Comparison of ENCODE assay signal across 2 cellular contexts in the genomic region with DNA sequence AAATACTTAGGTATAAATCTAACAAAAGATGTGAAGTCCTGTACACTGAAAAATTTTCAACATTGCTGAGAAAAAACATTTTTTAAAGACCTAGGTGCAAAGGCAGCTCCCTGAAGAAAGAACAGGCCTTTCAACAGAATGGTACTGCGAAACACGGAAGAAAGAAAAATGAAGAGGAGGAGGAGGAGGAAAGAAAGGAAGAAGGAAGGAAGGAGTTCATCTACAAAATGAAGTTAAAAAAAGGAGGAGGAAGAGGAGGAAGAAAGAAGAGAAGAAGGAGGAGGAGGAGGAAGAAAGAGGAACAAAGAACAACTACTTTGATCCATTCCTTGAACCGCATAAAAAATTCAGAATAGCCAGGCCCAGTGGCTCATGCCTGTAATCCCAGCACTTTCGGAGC.
TF ChIP-seq lines count a peak whose summit lies in the region.

No MANE protein-coding gene starts in this region.

TF ChIP-seq in HEK293, 187 proteins besides CTCF, POLR2A, EP300 and RAD21:
- TF ChIP-seq ZNF624 (tag by site-specific recombination; IDR thresholded peaks at IDR 0.05), result no peak
- TF ChIP-seq ZNF366 (tag by site-specific recombination; conservative IDR thresholded peaks at IDR 0.05), result peak; percentile 43; the same call in 1 of the 2 replicates
- TF ChIP-seq, protein P1, sequence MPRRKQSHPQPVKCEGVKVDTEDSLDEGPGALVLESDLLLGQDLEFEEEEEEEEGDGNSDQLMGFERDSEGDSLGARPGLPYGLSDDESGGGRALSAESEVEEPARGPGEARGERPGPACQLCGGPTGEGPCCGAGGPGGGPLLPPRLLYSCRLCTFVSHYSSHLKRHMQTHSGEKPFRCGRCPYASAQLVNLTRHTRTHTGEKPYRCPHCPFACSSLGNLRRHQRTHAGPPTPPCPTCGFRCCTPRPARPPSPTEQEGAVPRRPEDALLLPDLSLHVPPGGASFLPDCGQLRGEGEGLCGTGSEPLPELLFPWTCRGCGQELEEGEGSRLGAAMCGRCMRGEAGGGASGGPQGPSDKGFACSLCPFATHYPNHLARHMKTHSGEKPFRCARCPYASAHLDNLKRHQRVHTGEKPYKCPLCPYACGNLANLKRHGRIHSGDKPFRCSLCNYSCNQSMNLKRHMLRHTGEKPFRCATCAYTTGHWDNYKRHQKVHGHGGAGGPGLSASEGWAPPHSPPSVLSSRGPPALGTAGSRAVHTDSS (tag by site-specific recombination; IDR thresholded peaks at IDR 0.05), result peak; percentile 60; the same call in 1 of the 2 replicates

TF ChIP-seq in K562, 482 proteins besides CTCF, POLR2A, EP300 and RAD21 (continues in another document):
- TF ChIP-seq ARHGAP35 (IDR thresholded peaks at IDR 0.05; ENCODE audit: partially characterized antibody), result peak; percentile 52
- peak; percentile 61; the same call in 1 of the 2 replicates for TF ChIP-seq ELF4 (CRISPR knock-in tag; IDR thresholded peaks at IDR 0.05)
- TF ChIP-seq RB1 (IDR thresholded peaks at IDR 0.05; ENCODE audit: low read depth), result no peak
- TF ChIP-seq, protein P2, sequence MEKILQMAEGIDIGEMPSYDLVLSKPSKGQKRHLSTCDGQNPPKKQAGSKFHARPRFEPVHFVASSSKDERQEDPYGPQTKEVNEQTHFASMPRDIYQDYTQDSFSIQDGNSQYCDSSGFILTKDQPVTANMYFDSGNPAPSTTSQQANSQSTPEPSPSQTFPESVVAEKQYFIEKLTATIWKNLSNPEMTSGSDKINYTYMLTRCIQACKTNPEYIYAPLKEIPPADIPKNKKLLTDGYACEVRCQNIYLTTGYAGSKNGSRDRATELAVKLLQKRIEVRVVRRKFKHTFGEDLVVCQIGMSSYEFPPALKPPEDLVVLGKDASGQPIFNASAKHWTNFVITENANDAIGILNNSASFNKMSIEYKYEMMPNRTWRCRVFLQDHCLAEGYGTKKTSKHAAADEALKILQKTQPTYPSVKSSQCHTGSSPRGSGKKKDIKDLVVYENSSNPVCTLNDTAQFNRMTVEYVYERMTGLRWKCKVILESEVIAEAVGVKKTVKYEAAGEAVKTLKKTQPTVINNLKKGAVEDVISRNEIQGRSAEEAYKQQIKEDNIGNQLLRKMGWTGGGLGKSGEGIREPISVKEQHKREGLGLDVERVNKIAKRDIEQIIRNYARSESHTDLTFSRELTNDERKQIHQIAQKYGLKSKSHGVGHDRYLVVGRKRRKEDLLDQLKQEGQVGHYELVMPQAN (IDR thresholded peaks at IDR 0.05; ENCODE audit: borderline replicate concordance), result 0 out of 2 replicates have a peak, but pooled peaks have one; percentile 33
- no peak for TF ChIP-seq MCM3 (IDR thresholded peaks at IDR 0.05)
- TF ChIP-seq, protein P3, sequence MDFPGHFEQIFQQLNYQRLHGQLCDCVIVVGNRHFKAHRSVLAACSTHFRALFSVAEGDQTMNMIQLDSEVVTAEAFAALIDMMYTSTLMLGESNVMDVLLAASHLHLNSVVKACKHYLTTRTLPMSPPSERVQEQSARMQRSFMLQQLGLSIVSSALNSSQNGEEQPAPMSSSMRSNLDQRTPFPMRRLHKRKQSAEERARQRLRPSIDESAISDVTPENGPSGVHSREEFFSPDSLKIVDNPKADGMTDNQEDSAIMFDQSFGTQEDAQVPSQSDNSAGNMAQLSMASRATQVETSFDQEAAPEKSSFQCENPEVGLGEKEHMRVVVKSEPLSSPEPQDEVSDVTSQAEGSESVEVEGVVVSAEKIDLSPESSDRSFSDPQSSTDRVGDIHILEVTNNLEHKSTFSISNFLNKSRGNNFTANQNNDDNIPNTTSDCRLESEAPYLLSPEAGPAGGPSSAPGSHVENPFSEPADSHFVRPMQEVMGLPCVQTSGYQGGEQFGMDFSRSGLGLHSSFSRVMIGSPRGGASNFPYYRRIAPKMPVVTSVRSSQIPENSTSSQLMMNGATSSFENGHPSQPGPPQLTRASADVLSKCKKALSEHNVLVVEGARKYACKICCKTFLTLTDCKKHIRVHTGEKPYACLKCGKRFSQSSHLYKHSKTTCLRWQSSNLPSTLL (IDR thresholded peaks at IDR 0.05), result 0 out of 2 replicates have a peak, but pooled peaks have one; percentile 15
- TF ChIP-seq MYBL2 (IDR thresholded peaks at IDR 0.05; ENCODE audit: low read depth), result peak; percentile 37; the same call in 1 of the 2 replicates
- TF ChIP-seq MYBL2 (CRISPR knock-in tag; IDR thresholded peaks at IDR 0.05; ENCODE audit: borderline replicate concordance), result no peak
- TF ChIP-seq, protein P4, sequence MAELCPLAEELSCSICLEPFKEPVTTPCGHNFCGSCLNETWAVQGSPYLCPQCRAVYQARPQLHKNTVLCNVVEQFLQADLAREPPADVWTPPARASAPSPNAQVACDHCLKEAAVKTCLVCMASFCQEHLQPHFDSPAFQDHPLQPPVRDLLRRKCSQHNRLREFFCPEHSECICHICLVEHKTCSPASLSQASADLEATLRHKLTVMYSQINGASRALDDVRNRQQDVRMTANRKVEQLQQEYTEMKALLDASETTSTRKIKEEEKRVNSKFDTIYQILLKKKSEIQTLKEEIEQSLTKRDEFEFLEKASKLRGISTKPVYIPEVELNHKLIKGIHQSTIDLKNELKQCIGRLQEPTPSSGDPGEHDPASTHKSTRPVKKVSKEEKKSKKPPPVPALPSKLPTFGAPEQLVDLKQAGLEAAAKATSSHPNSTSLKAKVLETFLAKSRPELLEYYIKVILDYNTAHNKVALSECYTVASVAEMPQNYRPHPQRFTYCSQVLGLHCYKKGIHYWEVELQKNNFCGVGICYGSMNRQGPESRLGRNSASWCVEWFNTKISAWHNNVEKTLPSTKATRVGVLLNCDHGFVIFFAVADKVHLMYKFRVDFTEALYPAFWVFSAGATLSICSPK (IDR thresholded peaks at IDR 0.05; ENCODE audit: borderline replicate concordance), result peak; percentile 71; the same call in 1 of the 2 replicates
- TF ChIP-seq, protein P5, sequence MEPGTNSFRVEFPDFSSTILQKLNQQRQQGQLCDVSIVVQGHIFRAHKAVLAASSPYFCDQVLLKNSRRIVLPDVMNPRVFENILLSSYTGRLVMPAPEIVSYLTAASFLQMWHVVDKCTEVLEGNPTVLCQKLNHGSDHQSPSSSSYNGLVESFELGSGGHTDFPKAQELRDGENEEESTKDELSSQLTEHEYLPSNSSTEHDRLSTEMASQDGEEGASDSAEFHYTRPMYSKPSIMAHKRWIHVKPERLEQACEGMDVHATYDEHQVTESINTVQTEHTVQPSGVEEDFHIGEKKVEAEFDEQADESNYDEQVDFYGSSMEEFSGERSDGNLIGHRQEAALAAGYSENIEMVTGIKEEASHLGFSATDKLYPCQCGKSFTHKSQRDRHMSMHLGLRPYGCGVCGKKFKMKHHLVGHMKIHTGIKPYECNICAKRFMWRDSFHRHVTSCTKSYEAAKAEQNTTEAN (CRISPR knock-in tag; IDR thresholded peaks at IDR 0.05), result 0 out of 2 replicates have a peak, but pooled peaks have one; percentile 23
- TF ChIP-seq, protein P6, sequence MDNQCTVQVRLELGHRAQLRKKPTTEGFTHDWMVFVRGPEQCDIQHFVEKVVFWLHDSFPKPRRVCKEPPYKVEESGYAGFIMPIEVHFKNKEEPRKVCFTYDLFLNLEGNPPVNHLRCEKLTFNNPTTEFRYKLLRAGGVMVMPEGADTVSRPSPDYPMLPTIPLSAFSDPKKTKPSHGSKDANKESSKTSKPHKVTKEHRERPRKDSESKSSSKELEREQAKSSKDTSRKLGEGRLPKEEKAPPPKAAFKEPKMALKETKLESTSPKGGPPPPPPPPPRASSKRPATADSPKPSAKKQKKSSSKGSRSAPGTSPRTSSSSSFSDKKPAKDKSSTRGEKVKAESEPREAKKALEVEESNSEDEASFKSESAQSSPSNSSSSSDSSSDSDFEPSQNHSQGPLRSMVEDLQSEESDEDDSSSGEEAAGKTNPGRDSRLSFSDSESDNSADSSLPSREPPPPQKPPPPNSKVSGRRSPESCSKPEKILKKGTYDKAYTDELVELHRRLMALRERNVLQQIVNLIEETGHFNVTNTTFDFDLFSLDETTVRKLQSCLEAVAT (IDR thresholded peaks at IDR 0.05), result 0 out of 4 replicates have a peak, but pooled peaks of 1 of the 2 experiments have one; percentile 37
- TF ChIP-seq, protein P7, sequence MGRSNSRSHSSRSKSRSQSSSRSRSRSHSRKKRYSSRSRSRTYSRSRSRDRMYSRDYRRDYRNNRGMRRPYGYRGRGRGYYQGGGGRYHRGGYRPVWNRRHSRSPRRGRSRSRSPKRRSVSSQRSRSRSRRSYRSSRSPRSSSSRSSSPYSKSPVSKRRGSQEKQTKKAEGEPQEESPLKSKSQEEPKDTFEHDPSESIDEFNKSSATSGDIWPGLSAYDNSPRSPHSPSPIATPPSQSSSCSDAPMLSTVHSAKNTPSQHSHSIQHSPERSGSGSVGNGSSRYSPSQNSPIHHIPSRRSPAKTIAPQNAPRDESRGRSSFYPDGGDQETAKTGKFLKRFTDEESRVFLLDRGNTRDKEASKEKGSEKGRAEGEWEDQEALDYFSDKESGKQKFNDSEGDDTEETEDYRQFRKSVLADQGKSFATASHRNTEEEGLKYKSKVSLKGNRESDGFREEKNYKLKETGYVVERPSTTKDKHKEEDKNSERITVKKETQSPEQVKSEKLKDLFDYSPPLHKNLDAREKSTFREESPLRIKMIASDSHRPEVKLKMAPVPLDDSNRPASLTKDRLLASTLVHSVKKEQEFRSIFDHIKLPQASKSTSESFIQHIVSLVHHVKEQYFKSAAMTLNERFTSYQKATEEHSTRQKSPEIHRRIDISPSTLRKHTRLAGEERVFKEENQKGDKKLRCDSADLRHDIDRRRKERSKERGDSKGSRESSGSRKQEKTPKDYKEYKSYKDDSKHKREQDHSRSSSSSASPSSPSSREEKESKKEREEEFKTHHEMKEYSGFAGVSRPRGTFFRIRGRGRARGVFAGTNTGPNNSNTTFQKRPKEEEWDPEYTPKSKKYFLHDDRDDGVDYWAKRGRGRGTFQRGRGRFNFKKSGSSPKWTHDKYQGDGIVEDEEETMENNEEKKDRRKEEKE (IDR thresholded peaks at IDR 0.05; ENCODE audit: borderline replicate concordance in 1 of 2, control insufficient read depth in 1 of 2, low read depth in 2 of 2, low read length in 1 of 2), result 0 out of 4 replicates have a peak, but pooled peaks of 1 of the 2 experiments have one; percentile 32
- peak; percentile 26; the same call in 1 of the 2 replicates for TF ChIP-seq CC2D1A (IDR thresholded peaks at IDR 0.05)
- TF ChIP-seq, protein P8, sequence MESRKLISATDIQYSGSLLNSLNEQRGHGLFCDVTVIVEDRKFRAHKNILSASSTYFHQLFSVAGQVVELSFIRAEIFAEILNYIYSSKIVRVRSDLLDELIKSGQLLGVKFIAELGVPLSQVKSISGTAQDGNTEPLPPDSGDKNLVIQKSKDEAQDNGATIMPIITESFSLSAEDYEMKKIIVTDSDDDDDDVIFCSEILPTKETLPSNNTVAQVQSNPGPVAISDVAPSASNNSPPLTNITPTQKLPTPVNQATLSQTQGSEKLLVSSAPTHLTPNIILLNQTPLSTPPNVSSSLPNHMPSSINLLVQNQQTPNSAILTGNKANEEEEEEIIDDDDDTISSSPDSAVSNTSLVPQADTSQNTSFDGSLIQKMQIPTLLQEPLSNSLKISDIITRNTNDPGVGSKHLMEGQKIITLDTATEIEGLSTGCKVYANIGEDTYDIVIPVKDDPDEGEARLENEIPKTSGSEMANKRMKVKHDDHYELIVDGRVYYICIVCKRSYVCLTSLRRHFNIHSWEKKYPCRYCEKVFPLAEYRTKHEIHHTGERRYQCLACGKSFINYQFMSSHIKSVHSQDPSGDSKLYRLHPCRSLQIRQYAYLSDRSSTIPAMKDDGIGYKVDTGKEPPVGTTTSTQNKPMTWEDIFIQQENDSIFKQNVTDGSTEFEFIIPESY (CRISPR knock-in tag; IDR thresholded peaks at IDR 0.05), result 0 out of 2 replicates have a peak, but pooled peaks have one; percentile 19
- no peak for TF ChIP-seq KLF13 (tag; IDR thresholded peaks at IDR 0.05; ENCODE audit: borderline replicate concordance, low read depth)
- no peak for TF ChIP-seq SMARCA5 (IDR thresholded peaks at IDR 0.05)
- TF ChIP-seq, protein P9, sequence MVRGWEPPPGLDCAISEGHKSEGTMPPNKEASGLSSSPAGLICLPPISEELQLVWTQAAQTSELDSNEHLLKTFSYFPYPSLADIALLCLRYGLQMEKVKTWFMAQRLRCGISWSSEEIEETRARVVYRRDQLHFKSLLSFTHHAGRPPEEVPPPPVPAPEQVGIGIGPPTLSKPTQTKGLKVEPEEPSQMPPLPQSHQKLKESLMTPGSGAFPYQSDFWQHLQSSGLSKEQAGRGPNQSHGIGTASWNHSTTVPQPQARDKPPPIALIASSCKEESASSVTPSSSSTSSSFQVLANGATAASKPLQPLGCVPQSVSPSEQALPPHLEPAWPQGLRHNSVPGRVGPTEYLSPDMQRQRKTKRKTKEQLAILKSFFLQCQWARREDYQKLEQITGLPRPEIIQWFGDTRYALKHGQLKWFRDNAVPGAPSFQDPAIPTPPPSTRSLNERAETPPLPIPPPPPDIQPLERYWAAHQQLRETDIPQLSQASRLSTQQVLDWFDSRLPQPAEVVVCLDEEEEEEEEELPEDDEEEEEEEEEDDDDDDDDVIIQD (CRISPR knock-in tag; IDR thresholded peaks at IDR 0.05), result no peak
- peak; percentile 3; the same call in 1 of the 2 replicates for TF ChIP-seq TSC22D4 (tag; IDR thresholded peaks at IDR 0.05)
- no peak for TF ChIP-seq SMARCC2 (IDR thresholded peaks at IDR 0.05; ENCODE audit: low read depth)
- TF ChIP-seq TEAD1 (CRISPR knock-in tag; IDR thresholded peaks at IDR 0.05), result no peak
- TF ChIP-seq, protein P10, sequence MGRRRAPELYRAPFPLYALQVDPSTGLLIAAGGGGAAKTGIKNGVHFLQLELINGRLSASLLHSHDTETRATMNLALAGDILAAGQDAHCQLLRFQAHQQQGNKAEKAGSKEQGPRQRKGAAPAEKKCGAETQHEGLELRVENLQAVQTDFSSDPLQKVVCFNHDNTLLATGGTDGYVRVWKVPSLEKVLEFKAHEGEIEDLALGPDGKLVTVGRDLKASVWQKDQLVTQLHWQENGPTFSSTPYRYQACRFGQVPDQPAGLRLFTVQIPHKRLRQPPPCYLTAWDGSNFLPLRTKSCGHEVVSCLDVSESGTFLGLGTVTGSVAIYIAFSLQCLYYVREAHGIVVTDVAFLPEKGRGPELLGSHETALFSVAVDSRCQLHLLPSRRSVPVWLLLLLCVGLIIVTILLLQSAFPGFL (CRISPR knock-in tag; IDR thresholded peaks at IDR 0.05), result no peak
